7 cellular contexts compared by ENCODE assay signal in the genomic region with DNA sequence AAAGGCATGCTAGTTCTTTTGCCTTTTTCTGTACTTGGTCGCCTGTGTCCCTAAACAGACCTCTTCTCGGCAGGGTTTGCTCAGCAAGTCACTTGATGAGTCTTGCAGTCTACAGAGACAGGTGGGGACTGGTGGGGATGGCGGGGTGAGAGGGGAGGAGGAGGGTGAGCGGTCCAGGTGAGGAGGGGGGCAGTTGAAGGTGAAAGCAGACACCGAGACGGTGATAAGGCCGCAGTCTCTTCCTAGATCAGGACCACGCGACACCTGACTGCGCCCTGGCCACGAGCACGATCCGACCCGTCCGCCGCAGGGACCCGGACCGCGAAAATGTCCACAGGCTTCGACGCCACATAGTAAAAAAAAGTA. TPM values are rescaled to one million over a fixed set of nuclear protein-coding genes. Genes with fewer than 3 reads are reported as not detected.
DNase-seq lines count a peak whose midpoint lies in the region; ATAC-seq and TF ChIP-seq lines count a peak whose summit lies in the region.

No MANE protein-coding gene starts in this region.

- DNase-seq in SJCRH30 (peak; percentile 5 to 20), dorsolateral prefrontal cortex (peak in 1 of 10 donors; percentile 13)

- no peaks in the 10 kb centered on the region for H3K27me3 ChIP-seq in SJCRH30
- H3K27me3 ChIP-seq in dorsolateral prefrontal cortex, result no peaks in the 10 kb centered on the region
- no peaks in the 10 kb centered on the region for H3K27me3 ChIP-seq in mucosa of stomach (ENCODE audit: control insufficient read depth, insufficient read depth, low read length)

- intact Hi-C loops in dorsolateral prefrontal cortex (cut with DNase I), result loop anchor here in 1 of 2 donors (5.0 kb wide), 1 partner anchor 56 kb away; no protein-coding TSS in a partner anchor

- no peaks in the 10 kb centered on the region for H3K4me1 ChIP-seq in SJCRH30
- H3K4me1 ChIP-seq in mucosa of stomach (ENCODE audit: control insufficient read depth, insufficient read depth, low read length), result peaks cover 3% of the 10 kb centered on the region
- H3K4me1 ChIP-seq in urinary bladder (ENCODE audit: insufficient read depth), result no peaks in the 10 kb centered on the region

- H3K4me3 ChIP-seq in SJCRH30 (peak overlapping the region; percentile 89), dorsolateral prefrontal cortex (peak overlapping the region; percentile 52 to 98 (median 87)), mucosa of stomach (ENCODE audit: low read length) (peak overlapping the region; percentile 84), urinary bladder (ENCODE audit: low read depth, low read length) (peak overlapping the region; percentile 78)

- ATAC-seq in GM18517 (IDR thresholded peaks at IDR 0.05; ENCODE audit: unreplicated experiment), result peak; percentile 13
- ATAC-seq in HG02938 (IDR thresholded peaks at IDR 0.05; ENCODE audit: unreplicated experiment), result peak; percentile 22
- ATAC-seq in GM19452 (IDR thresholded peaks at IDR 0.05; ENCODE audit: unreplicated experiment), result no peak

- TF ChIP-seq CTCF in dorsolateral prefrontal cortex (IDR thresholded peaks at IDR 0.05 in 54 of 56, conservative IDR thresholded peaks at IDR 0.05 in 2 of 56; ENCODE audit: low read depth in 1 of 56, partially characterized antibody in 56 of 56), result no peak

- no peaks in the 10 kb centered on the region; the same call in 1 of the 2 replicates for H3K36me3 ChIP-seq in SJCRH30
- H3K36me3 ChIP-seq in mucosa of stomach (ENCODE audit: control insufficient read depth, insufficient read depth, low read length), result no peaks in the 10 kb centered on the region
- H3K36me3 ChIP-seq in urinary bladder (ENCODE audit: insufficient read depth), result peaks cover 2% of the 10 kb centered on the region

- peak overlapping the region; percentile 76 for H3K9ac ChIP-seq in mucosa of stomach (ENCODE audit: low read length)

- WGBS in urinary bladder, result 4% methylated on average over 21 of the region's 21 CpGs

- no peak overlapping the region for H3K27ac ChIP-seq in SJCRH30
- peak overlapping the region in 56 of 59 donors; percentile 3 to 90 (median 77) for H3K27ac ChIP-seq in dorsolateral prefrontal cortex
- H3K27ac ChIP-seq in urinary bladder (ENCODE audit: low read depth), result no peak overlapping the region

- H3K9me3 ChIP-seq in SJCRH30 (replicated peaks) (no peaks in the 10 kb centered on the region), mucosa of stomach (ENCODE audit: control insufficient read depth, low read length) (no peaks in the 10 kb centered on the region)

RNA-seq across cellular contexts. Expression of a gene that starts 0.6 kb away (rescaled TPM):
- total RNA-seq in SJCRH30 (2014; rRNA removed; shearing (Covaris generic)), result 14.9 and 19.8 TPM in 2 replicates
- total RNA-seq in dorsolateral prefrontal cortex, result 100 to 1,000 TPM in 64 of 120 experiments, 10 to 100 TPM in 56; 42.2 to 156 (median 101) TPM
- total RNA-seq in urinary bladder, result 14.5 TPM
- 19.3 TPM for polyA plus RNA-seq in urinary bladder

Comparison
In these comparisons a context has a peak if more than half of its experiments do, and no peak if none do; other contexts are left out.
1. H3K27ac ChIP-seq: peak in dorsolateral prefrontal cortex (56 of 59); none in SJCRH30 (single experiment) and urinary bladder (single experiment).
2. Peak in every context shown above with its lines, with median percentiles within 50 percentile points of each other: H3K4me3 ChIP-seq.